Comparison of ENCODE assay signal across 10 cellular contexts in genomic region chr17:69448431-69449102, GRCh38. TPM values are rescaled to one million over a fixed set of nuclear protein-coding genes. Genes with fewer than 3 reads are reported as not detected.
A peak's percentile ranks its signal among the peaks of the same experiment; 100 is the strongest.
DNase-seq lines count a peak whose midpoint lies in the region; ATAC-seq and TF ChIP-seq lines count a peak whose summit lies in the region.
"Had no signal": no experiment of that assay in that cellular context is flagged by ENCODE, and none has a peak within 500 bp of the region (broad histone marks: within the 10 kb centered on the region; RNA-seq: fewer than 3 reads in every experiment).

No MANE protein-coding gene starts in this region.

- H3K36me3 ChIP-seq in neuronal stem cell (replicated peaks in 1 of 2; ENCODE audit: control insufficient read depth in 2 of 2, insufficient read depth in 2 of 2, low read length in 2 of 2) (no peaks in the 10 kb centered on the region), PC-9 (ENCODE audit: low read depth) (no peaks in the 10 kb centered on the region), BE2C (no peaks in the 10 kb centered on the region)

- no peaks in the 10 kb centered on the region for H3K79me2 ChIP-seq in PC-9 (ENCODE audit: low read depth)

- no peak overlapping the region for H3K18ac ChIP-seq in neuronal stem cell (ENCODE audit: low read length)

- no peak overlapping the region for H3K9ac ChIP-seq in neuronal stem cell (ENCODE audit: low read depth, low read length, poor library complexity)

- peak overlapping the region in 1 of 2 donors; percentile 24 for H3K4me3 ChIP-seq in neuronal stem cell (ENCODE audit: low read length in 2 of 2)
- H3K4me3 ChIP-seq in PC-9, result no peak overlapping the region
- no peak overlapping the region for H3K4me3 ChIP-seq in BE2C (ENCODE audit: low read depth, low read length)

- TF ChIP-seq CTCF in PC-9 (conservative IDR thresholded peaks at IDR 0.05), result no peak
- TF ChIP-seq CTCF in BE2C (IDR thresholded peaks at IDR 0.05; ENCODE audit: low read depth, low read length), result no peak

- H2AFZ ChIP-seq in neuronal stem cell (ENCODE audit: low read length) (peak overlapping the region; percentile 73), PC-9 (no peak overlapping the region)

- no peak overlapping the region for H3K4ac ChIP-seq in neuronal stem cell (ENCODE audit: low read length)

- no peaks in the 10 kb centered on the region for H4K20me1 ChIP-seq in PC-9 (ENCODE audit: insufficient read depth)

- DNase-seq in AG20443 (ENCODE audit: low spot score) (peak; percentile 28), left ventricle myocardium superior (peak; percentile 68), neuronal stem cell (ENCODE audit: low spot score) (peak; percentile 73), PC-9 (no peak), NCI-H524 treated with DMSO at 0.1 percent for 48 hours (lab: John Stamatoyannopoulos, UW) (no peak), BE2C (no peak)
- DNase-seq: activated CD4-positive, alpha-beta T cell treated with anti-CD3 and anti-CD28 coated beads, Interleukin-2, amount 10 ng/mL, durations not matched to agents 7 days and 5 days had no signal

- no peak overlapping the region for H2BK120ac ChIP-seq in neuronal stem cell (ENCODE audit: low read depth, low read length)

- H3K4me1 ChIP-seq in neuronal stem cell (ENCODE audit: control insufficient read depth in 2 of 2, insufficient read depth in 1 of 2, low read depth in 1 of 2, low read length in 2 of 2), result peaks cover 13 to 20% of the 10 kb centered on the region in 2 donors
- H3K4me1 ChIP-seq in PC-9 (replicated peaks; ENCODE audit: insufficient read depth), result no peaks in the 10 kb centered on the region
- H3K4me1 ChIP-seq in BE2C, result peaks cover 3% of the 10 kb centered on the region; the same call in 1 of the 2 replicates

- H3K9me3 ChIP-seq in neuronal stem cell (replicated peaks in 1 of 2; ENCODE audit: control insufficient read depth in 2 of 2, insufficient read depth in 1 of 2, low read depth in 1 of 2, low read length in 2 of 2), result no peaks in the 10 kb centered on the region
- no peaks in the 10 kb centered on the region for H3K9me3 ChIP-seq in PC-9 (ENCODE audit: insufficient read depth, low read depth)
- no peaks in the 10 kb centered on the region for H3K9me3 ChIP-seq in BE2C

- H3K27ac ChIP-seq in neuronal stem cell (replicated peaks; ENCODE audit: low read length), result peak overlapping the region; percentile 76
- no peak overlapping the region for H3K27ac ChIP-seq in PC-9

- H2AK5ac ChIP-seq in neuronal stem cell (ENCODE audit: low read depth, low read length), result no peak overlapping the region

- POLR2A ChIA-PET in PC-9 (lab: Charles Lee; ENCODE audit: unreplicated experiment), result no interaction called here

- WGBS in neuronal stem cell (ENCODE audit: extremely low coverage in 2 of 2, insufficient read length in 2 of 2, insufficient replicate concordance in 1 of 2), 2 donors, result no CpG with 5 or more reads among the region's 16 CpGs

- no peak overlapping the region for H2BK5ac ChIP-seq in neuronal stem cell (ENCODE audit: low read length)

- H2BK15ac ChIP-seq in neuronal stem cell (ENCODE audit: low read length), result no peak overlapping the region

- no peaks in the 10 kb centered on the region for H3K27me3 ChIP-seq in neuronal stem cell (ENCODE audit: control insufficient read depth in 3 of 3, insufficient read depth in 3 of 3, low read depth in 1 of 3, low read length in 3 of 3)
- no peaks in the 10 kb centered on the region for H3K27me3 ChIP-seq in PC-9 (ENCODE audit: insufficient read depth, low read depth)
- H3K27me3 ChIP-seq in BE2C, result no peaks in the 10 kb centered on the region

- no peaks in the 10 kb centered on the region for H3F3A ChIP-seq in PC-9 (ENCODE audit: insufficient read depth, low read depth)

- no peak overlapping the region for H3K14ac ChIP-seq in neuronal stem cell (ENCODE audit: low read length)

- peak overlapping the region; percentile 29 for H3K4me2 ChIP-seq in neuronal stem cell (ENCODE audit: insufficient read depth, low read length, poor library complexity, severe bottlenecking)
- H3K4me2 ChIP-seq in PC-9, result no peak overlapping the region

- intact Hi-C loops in left ventricle myocardium superior (cut with micrococcal nuclease), result no loop called here
- intact Hi-C loops in PC-9 (cut with micrococcal nuclease; ENCODE audit: unreplicated experiment), result no loop called here

- BruUV-seq in PC-9 (replicated peaks; lab: Mats Ljungman, UMichigan), result no TSS peak

- ATAC-seq in SK-N-SH treated with all-trans-retinoic acid at 6 μM for 48 hours (peak; percentile 67), left ventricle myocardium superior (peak; percentile 80), HG03196 (IDR thresholded peaks at IDR 0.05; ENCODE audit: unreplicated experiment) (no peak)
- ATAC-seq: HCT116 had no signal

- H3K23ac ChIP-seq in neuronal stem cell (ENCODE audit: low read depth, low read length, poor library complexity), result no peak overlapping the region

- H4K8ac ChIP-seq in neuronal stem cell (ENCODE audit: low read depth, low read length), result no peak overlapping the region

- CTCF ChIA-PET in PC-9 (lab: Charles Lee), result no interaction called here

- no peaks in the 10 kb centered on the region for H3K79me1 ChIP-seq in neuronal stem cell (ENCODE audit: low read depth, low read length)

- no peak overlapping the region for H2BK12ac ChIP-seq in neuronal stem cell (ENCODE audit: low read length)

- no peaks in the 10 kb centered on the region for H3K9me2 ChIP-seq in PC-9 (ENCODE audit: insufficient read depth)

- H4K91ac ChIP-seq in neuronal stem cell (ENCODE audit: low read depth, low read length, poor library complexity), result no peak overlapping the region

TF ChIP-seq in SK-N-SH treated with all-trans-retinoic acid at 6 μM for 48 hours, 23 proteins besides CTCF, POLR2A, EP300 and RAD21:
- TF ChIP-seq GLIS3 (CRISPR knock-in tag; IDR thresholded peaks at IDR 0.05) (no peak), ZNF565 (CRISPR knock-in tag; conservative IDR thresholded peaks at IDR 0.05; ENCODE audit: low read depth) (no peak), TCF4 (CRISPR knock-in tag; IDR thresholded peaks at IDR 0.05; ENCODE audit: borderline replicate concordance) (no peak), ARNTL (CRISPR knock-in tag; IDR thresholded peaks at IDR 0.05; ENCODE audit: borderline replicate concordance, low read depth) (no peak), BACH2 (CRISPR knock-in tag; IDR thresholded peaks at IDR 0.05; ENCODE audit: borderline replicate concordance) (no peak), ZC3H10 (CRISPR knock-in tag; IDR thresholded peaks at IDR 0.05) (no peak), CREB5 (CRISPR knock-in tag; IDR thresholded peaks at IDR 0.05; ENCODE audit: low read depth) (no peak), ZFP30 (CRISPR knock-in tag; IDR thresholded peaks at IDR 0.05) (no peak), SNAI2 (CRISPR knock-in tag; IDR thresholded peaks at IDR 0.05) (no peak), ZNF8 (CRISPR knock-in tag; IDR thresholded peaks at IDR 0.05) (no peak)
- TF ChIP-seq, protein P1, sequence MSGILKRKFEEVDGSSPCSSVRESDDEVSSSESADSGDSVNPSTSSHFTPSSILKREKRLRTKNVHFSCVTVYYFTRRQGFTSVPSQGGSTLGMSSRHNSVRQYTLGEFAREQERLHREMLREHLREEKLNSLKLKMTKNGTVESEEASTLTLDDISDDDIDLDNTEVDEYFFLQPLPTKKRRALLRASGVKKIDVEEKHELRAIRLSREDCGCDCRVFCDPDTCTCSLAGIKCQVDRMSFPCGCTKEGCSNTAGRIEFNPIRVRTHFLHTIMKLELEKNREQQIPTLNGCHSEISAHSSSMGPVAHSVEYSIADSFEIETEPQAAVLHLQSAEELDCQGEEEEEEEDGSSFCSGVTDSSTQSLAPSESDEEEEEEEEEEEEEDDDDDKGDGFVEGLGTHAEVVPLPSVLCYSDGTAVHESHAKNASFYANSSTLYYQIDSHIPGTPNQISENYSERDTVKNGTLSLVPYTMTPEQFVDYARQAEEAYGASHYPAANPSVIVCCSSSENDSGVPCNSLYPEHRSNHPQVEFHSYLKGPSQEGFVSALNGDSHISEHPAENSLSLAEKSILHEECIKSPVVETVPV (CRISPR knock-in tag; IDR thresholded peaks at IDR 0.05), result no peak
- TF ChIP-seq, protein P2, sequence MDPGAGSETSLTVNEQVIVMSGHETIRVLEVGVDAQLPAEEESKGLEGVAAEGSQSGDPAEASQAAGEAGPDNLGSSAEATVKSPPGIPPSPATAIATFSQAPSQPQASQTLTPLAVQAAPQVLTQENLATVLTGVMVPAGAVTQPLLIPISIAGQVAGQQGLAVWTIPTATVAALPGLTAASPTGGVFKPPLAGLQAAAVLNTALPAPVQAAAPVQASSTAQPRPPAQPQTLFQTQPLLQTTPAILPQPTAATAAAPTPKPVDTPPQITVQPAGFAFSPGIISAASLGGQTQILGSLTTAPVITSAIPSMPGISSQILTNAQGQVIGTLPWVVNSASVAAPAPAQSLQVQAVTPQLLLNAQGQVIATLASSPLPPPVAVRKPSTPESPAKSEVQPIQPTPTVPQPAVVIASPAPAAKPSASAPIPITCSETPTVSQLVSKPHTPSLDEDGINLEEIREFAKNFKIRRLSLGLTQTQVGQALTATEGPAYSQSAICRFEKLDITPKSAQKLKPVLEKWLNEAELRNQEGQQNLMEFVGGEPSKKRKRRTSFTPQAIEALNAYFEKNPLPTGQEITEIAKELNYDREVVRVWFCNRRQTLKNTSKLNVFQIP (CRISPR knock-in tag; IDR thresholded peaks at IDR 0.05; ENCODE audit: borderline replicate concordance, low read depth), result no peak
TF ChIP-seq in SK-N-SH treated with all-trans-retinoic acid at 6 μM for 48 hours: peak in this region for 0.

RNA-seq across cellular contexts. Expression of gene MAP2K6, which starts 34.1 kb away (rescaled TPM):
- total RNA-seq in left ventricle myocardium superior (2.9 TPM), PC-9 (2021) (1.6 TPM in 2 replicates)
- 39.6 TPM for polyA plus RNA-seq in neuronal stem cell (2013, experiment 1 of 2)
- 40.7 TPM for polyA plus RNA-seq in neuronal stem cell (2013, experiment 2 of 2)
- 1.7 TPM for polyA plus RNA-seq in BE2C (2012; ENCODE audit: insufficient read depth, insufficient read length, low read depth)

Comparison
In these comparisons a context has a peak if more than half of its experiments do, and no peak if none do; other contexts are left out.
1. DNase-seq: peak in AG20443 (single experiment), left ventricle myocardium superior (single experiment) and neuronal stem cell (single experiment); none in PC-9 (0 of 2), NCI-H524 treated with DMSO at 0.1 percent for 48 hours (single experiment) and BE2C (single experiment).